ENCODE assay signal across 16 cellular contexts in the genomic region with DNA sequence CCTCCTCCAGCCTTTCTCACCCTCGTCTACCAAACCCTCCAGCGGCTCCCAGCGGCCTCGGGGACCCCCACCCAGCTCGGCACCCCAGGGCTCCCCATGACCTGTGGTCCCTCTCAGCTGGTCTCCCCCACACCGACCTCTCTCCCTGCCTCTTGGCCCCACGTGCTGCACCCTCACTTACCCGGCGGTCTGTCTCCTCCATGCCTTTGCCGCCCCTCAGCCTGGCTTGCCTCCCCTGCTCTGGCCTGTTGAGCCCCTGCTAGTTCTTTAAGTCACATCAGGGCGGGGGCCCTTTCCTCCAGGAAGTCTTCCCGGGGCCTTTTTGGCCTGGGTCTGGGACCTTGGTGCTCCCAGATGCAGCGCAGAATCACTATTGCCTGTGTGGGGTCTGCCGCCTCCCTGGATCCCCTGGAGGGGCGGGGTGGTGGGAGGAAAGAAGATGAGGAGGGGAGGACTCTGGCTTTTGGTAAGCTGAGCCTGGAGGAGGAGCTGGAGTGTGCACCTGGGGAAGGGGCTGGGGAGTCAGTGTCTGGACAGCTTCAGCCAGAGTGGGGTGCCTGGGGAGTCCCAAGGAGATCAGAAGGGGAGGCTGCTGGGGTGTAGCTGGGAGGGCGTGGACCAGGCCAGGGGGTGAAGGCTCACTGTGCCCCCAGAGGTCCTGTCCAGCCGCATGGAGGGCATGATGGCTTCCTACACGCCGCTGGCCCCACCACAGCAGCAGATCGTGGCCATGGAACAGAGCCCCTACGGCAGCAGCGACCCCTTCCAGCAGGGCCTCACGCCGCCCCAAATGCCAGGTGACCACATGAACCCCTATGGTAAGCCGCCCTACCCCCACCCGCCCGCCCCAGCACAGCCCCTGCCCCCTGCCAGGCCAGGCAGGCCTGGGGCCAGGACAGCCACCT.
DNase-seq lines count a peak whose midpoint lies in the region; ATAC-seq and TF ChIP-seq lines count a peak whose summit lies in the region.
"Had no signal": no experiment of that assay in that cellular context is flagged by ENCODE, and none has a peak within 500 bp of the region (broad histone marks: within the 10 kb centered on the region; RNA-seq: fewer than 3 reads in every experiment).

No MANE protein-coding gene starts in this region.

- no peak overlapping the region for H2BK20ac ChIP-seq in H9 (ENCODE audit: low read depth, low read length, poor library complexity, severe bottlenecking)

- no peaks in the 10 kb centered on the region for H4K20me1 ChIP-seq in H9 (ENCODE audit: control insufficient read depth, insufficient read depth, insufficient read length)

- H3K4me1 ChIP-seq in H9 (ENCODE audit: insufficient read depth, low read length): no peaks in the 10 kb centered on the region
- no peaks in the 10 kb centered on the region for H3K4me1 ChIP-seq in endodermal cell (ENCODE audit: control insufficient read depth, insufficient read depth, low read length)
- H3K4me1 ChIP-seq in neuronal stem cell (ENCODE audit: control insufficient read depth in 2 of 2, insufficient read depth in 1 of 2, low read depth in 1 of 2, low read length in 2 of 2): peaks cover 0 to 3% of the 10 kb centered on the region in 2 donors

- TF ChIP-seq CTCF in H9 (conservative IDR thresholded peaks at IDR 0.05): no peak
- no peak for TF ChIP-seq CTCF in endodermal cell (conservative IDR thresholded peaks at IDR 0.05)
- no peak for TF ChIP-seq CTCF in nephron progenitor cell (IDR thresholded peaks at IDR 0.05)

- no peak overlapping the region for H3K56ac ChIP-seq in H9 (ENCODE audit: insufficient read length, low read depth, low read length)

- no CpG with 5 or more reads among the region's 27 CpGs for WGBS in H9 (ENCODE audit: extremely low coverage, insufficient read length, low lambda C conversion rate)
- WGBS in endodermal cell (ENCODE audit: insufficient coverage in 1 of 2, insufficient read length in 1 of 2), 2 experiments: 90 to 91% methylated on average over 17 to 27 of the region's 27 CpGs
- no CpG with 5 or more reads among the region's 27 CpGs for WGBS in neuronal stem cell (ENCODE audit: extremely low coverage in 2 of 2, insufficient read length in 2 of 2, insufficient replicate concordance in 1 of 2), 2 donors

- no peak overlapping the region for H4K91ac ChIP-seq in H9 (ENCODE audit: insufficient read length, low read depth, low read length)
- peak overlapping the region; percentile 64 for H4K91ac ChIP-seq in neuronal stem cell (ENCODE audit: low read depth, low read length, poor library complexity)

- H2BK120ac ChIP-seq in H9 (ENCODE audit: low read depth, low read length, poor library complexity, severe bottlenecking) (no peak overlapping the region), neuronal stem cell (ENCODE audit: low read depth, low read length) (no peak overlapping the region)

- H3K36me3 Mint-ChIP-seq in H9 (ENCODE audit: insufficient read depth in 1 of 3, low read depth in 3 of 3): no peaks in the 10 kb centered on the region; a peak in 1 of 7 replicates
- peaks cover 13% of the 10 kb centered on the region for H3K36me3 Mint-ChIP-seq in endodermal cell (ENCODE audit: low read depth)
- peaks cover 5% of the 10 kb centered on the region for H3K36me3 Mint-ChIP-seq in nephron progenitor cell (ENCODE audit: low read depth)

- H3K79me2 ChIP-seq in H9 (ENCODE audit: insufficient read depth, low read length): no peaks in the 10 kb centered on the region

- no peaks in the 10 kb centered on the region for H3K9me3 ChIP-seq in H9 (ENCODE audit: control insufficient read depth, low read depth, low read length)
- no peaks in the 10 kb centered on the region for H3K9me3 ChIP-seq in endodermal cell (ENCODE audit: control insufficient read depth, low read length)
- no peaks in the 10 kb centered on the region for H3K9me3 ChIP-seq in neuronal stem cell (replicated peaks in 1 of 2; ENCODE audit: control insufficient read depth in 2 of 2, insufficient read depth in 1 of 2, low read depth in 1 of 2, low read length in 2 of 2)

- H3K9ac ChIP-seq in H9 (ENCODE audit: extremely low read depth, insufficient read length, low read length) (no peak overlapping the region), endodermal cell (ENCODE audit: extremely low read depth, low read length, poor library complexity, severe bottlenecking) (no peak overlapping the region), neuronal stem cell (ENCODE audit: low read depth, low read length, poor library complexity) (peak overlapping the region; percentile 70)

- ATAC-seq in HG02981 (IDR thresholded peaks at IDR 0.05; ENCODE audit: unreplicated experiment) (no peak), GM21619 (IDR thresholded peaks at IDR 0.05; ENCODE audit: unreplicated experiment) (no peak)
- ATAC-seq: K562 had no signal

- H2BK5ac ChIP-seq in H9 (ENCODE audit: insufficient read length, low read length): no peak overlapping the region
- peak overlapping the region; percentile 78 for H2BK5ac ChIP-seq in neuronal stem cell (ENCODE audit: low read length)

- no peaks in the 10 kb centered on the region for H3K79me1 ChIP-seq in H9 (ENCODE audit: insufficient read depth, low read depth, low read length, poor library complexity, severe bottlenecking)
- H3K79me1 ChIP-seq in neuronal stem cell (ENCODE audit: low read depth, low read length): no peaks in the 10 kb centered on the region

- no peaks in the 10 kb centered on the region for H3K23me2 ChIP-seq in H9 (ENCODE audit: insufficient read length, low read depth, low read length, poor library complexity, severe bottlenecking)

- H2AFZ ChIP-seq in H9 (ENCODE audit: low read length) (no peak overlapping the region), neuronal stem cell (ENCODE audit: low read length) (no peak overlapping the region)

- H3T11ph ChIP-seq in H9 (ENCODE audit: low read length): no peak overlapping the region

- DNase-seq in Daoy (ENCODE audit: low read depth) (peak; percentile 2), H9 (peak; percentile 27), endodermal cell (peak; percentile 36), neuronal stem cell (ENCODE audit: low spot score) (no peak), COLO829 (ENCODE audit: low spot score) (no peak), nephron progenitor cell (no peak)
- DNase-seq: ACHN, Calu3, DMS53, NCI-H1417, NCI-H1930, NCI-H526 treated with DMSO at 0.1 percent for 48 hours, SHP77 treated with DMSO at 0.1 percent for 48 hours had no signal

- H3K9me3 Mint-ChIP-seq in H9 (no peaks in the 10 kb centered on the region), endodermal cell (no peaks in the 10 kb centered on the region), nephron progenitor cell (no peaks in the 10 kb centered on the region)

- H3K27me3 Mint-ChIP-seq in H9 (ENCODE audit: low read depth) (peaks cover 75% of the 10 kb centered on the region), endodermal cell (ENCODE audit: insufficient read depth) (peaks cover 40% of the 10 kb centered on the region), nephron progenitor cell (ENCODE audit: low read depth, poor library complexity) (peaks cover 30% of the 10 kb centered on the region)

- H3K27ac Mint-ChIP-seq in H9 (no peak overlapping the region), endodermal cell (no peak overlapping the region), nephron progenitor cell (no peak overlapping the region)

- H3K4ac ChIP-seq in H9 (ENCODE audit: low read depth, low read length) (no peak overlapping the region), neuronal stem cell (ENCODE audit: low read length) (peak overlapping the region; percentile 23)

- H2BK15ac ChIP-seq in H9 (ENCODE audit: low read depth, low read length) (no peak overlapping the region), neuronal stem cell (ENCODE audit: low read length) (peak overlapping the region; percentile 94)

- no peak overlapping the region for H3K14ac ChIP-seq in H9 (ENCODE audit: insufficient read depth, low read length)
- H3K14ac ChIP-seq in neuronal stem cell (ENCODE audit: low read length): peak overlapping the region; percentile 99

- H3K23ac ChIP-seq in H9 (ENCODE audit: insufficient read length, low read depth, low read length) (no peak overlapping the region), neuronal stem cell (ENCODE audit: low read depth, low read length, poor library complexity) (no peak overlapping the region)

- H4K8ac ChIP-seq in H9 (replicated peaks; ENCODE audit: insufficient read length, low read depth, low read length) (no peak overlapping the region), neuronal stem cell (ENCODE audit: low read depth, low read length) (no peak overlapping the region)

- H3K4me3 ChIP-seq in endodermal cell (ENCODE audit: low read length) (no peak overlapping the region), neuronal stem cell (ENCODE audit: low read length in 2 of 2) (no peak overlapping the region)
- H3K4me3 ChIP-seq: K562 had no signal

- no peaks in the 10 kb centered on the region for H3K27me3 ChIP-seq in H9 (ENCODE audit: insufficient read depth, low read length)
- no peaks in the 10 kb centered on the region for H3K27me3 ChIP-seq in endodermal cell (ENCODE audit: control insufficient read depth, insufficient read depth, low read length, poor library complexity, severe bottlenecking)
- H3K27me3 ChIP-seq in neuronal stem cell (ENCODE audit: control insufficient read depth in 3 of 3, insufficient read depth in 3 of 3, low read depth in 1 of 3, low read length in 3 of 3): peaks cover 0 to 78% (median 19%) of the 10 kb centered on the region in 3 experiments

- H3K36me3 ChIP-seq in endodermal cell (ENCODE audit: control insufficient read depth, insufficient read depth, low read length) (peaks cover 10% of the 10 kb centered on the region), neuronal stem cell (replicated peaks in 1 of 2; ENCODE audit: control insufficient read depth in 2 of 2, insufficient read depth in 2 of 2, low read length in 2 of 2) (no peaks in the 10 kb centered on the region)

- no peak overlapping the region for H3K18ac ChIP-seq in H9 (ENCODE audit: insufficient read length, low read depth, low read length)
- H3K18ac ChIP-seq in neuronal stem cell (ENCODE audit: low read length): peak overlapping the region; percentile 85

- H3K4me3 Mint-ChIP-seq in H9 (no peak overlapping the region), endodermal cell (no peak overlapping the region), nephron progenitor cell (no peak overlapping the region)

- no peak overlapping the region for H3K4me2 ChIP-seq in H9 (ENCODE audit: insufficient read depth, insufficient read length, low read length)
- H3K4me2 ChIP-seq in neuronal stem cell (ENCODE audit: insufficient read depth, low read length, poor library complexity, severe bottlenecking): no peak overlapping the region

- no peak overlapping the region for H2AK5ac ChIP-seq in H9 (ENCODE audit: insufficient read length, low read length)
- H2AK5ac ChIP-seq in neuronal stem cell (ENCODE audit: low read depth, low read length): peak overlapping the region; percentile 94

- H3K27ac ChIP-seq in H9 (ENCODE audit: insufficient read length, low read depth, low read length): no peak overlapping the region
- H3K27ac ChIP-seq in endodermal cell (ENCODE audit: low read depth, low read length): no peak overlapping the region
- H3K27ac ChIP-seq in neuronal stem cell (replicated peaks; ENCODE audit: low read length): no peak overlapping the region

- H4K5ac ChIP-seq in H9 (ENCODE audit: insufficient read length, low read depth, low read length): no peak overlapping the region

- H2BK12ac ChIP-seq in H9 (ENCODE audit: insufficient read length, low read depth, low read length) (no peak overlapping the region), neuronal stem cell (ENCODE audit: low read length) (peak overlapping the region; percentile 58)

- H3K4me1 Mint-ChIP-seq in H9 (peaks cover 2 to 17% of the 10 kb centered on the region in 2 experiments), endodermal cell (no peaks in the 10 kb centered on the region), nephron progenitor cell (peaks cover 35% of the 10 kb centered on the region)

Comparison
In these comparisons a context has a peak if more than half of its experiments do, and no peak if none do; other contexts are left out.
1. DNase-seq: peak in Daoy (single experiment), H9 (single experiment) and endodermal cell (single experiment); none in neuronal stem cell (single experiment), COLO829 (single experiment) and nephron progenitor cell (single experiment).